Comparison of ENCODE assay signal across 27 cellular contexts in the genomic region with DNA sequence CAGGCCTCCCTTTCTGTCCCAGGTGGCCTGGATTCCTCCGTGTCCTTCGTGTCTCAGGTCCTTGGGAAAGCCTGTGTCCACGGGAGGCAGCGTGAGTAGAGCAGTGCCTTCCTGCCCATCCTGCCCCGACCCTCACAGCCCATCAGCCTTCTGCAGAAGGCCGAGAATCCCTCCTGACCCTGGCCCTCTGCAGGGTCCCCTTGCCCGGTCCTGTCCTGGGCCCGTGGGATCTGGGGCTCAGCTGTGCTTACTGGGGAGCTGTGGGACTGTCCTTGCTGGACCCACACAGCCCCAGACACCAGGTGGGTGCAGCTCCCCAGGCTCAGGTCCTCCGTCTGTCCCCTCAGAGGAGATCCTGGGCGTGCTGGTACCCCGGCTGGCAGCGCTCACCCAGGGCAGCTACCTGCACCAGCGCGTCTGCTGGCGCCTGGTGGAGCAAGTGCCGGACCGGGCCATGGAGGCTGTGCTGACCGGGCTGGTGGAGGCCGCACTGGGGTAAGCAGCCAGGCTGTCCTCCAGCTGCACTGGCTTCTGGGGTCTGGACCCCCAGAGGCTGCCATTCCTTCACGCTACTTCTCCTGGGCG. TPM values are rescaled to one million over a fixed set of nuclear protein-coding genes. Genes with fewer than 3 reads are reported as not detected.
A peak's percentile ranks its signal among the peaks of the same experiment; 100 is the strongest.
DNase-seq lines count a peak whose midpoint lies in the region; ATAC-seq and TF ChIP-seq lines count a peak whose summit lies in the region.
"Had no signal": no experiment of that assay in that cellular context is flagged by ENCODE, and none has a peak within 500 bp of the region (broad histone marks: within the 10 kb centered on the region; RNA-seq: fewer than 3 reads in every experiment).

No MANE protein-coding gene starts in this region.

- CTCF ChIA-PET in activated naive CD4-positive, alpha-beta T cell treated with anti-CD3 and anti-CD28 coated beads, Interleukin-2, amount 10 ng/mL, durations not matched to agents 7 days and 5 days (lab: Charles Lee), result no interaction called here

- H3K27ac Mint-ChIP-seq in activated naive CD4-positive, alpha-beta T cell treated with anti-CD3 and anti-CD28 coated beads, Interleukin-2, amount 10 ng/mL, durations not matched to agents 7 days and 5 days, result no peak overlapping the region
- H3K27ac Mint-ChIP-seq in type B pancreatic cell (no peak overlapping the region), endothelial cell (ENCODE audit: unreplicated experiment) (no peak overlapping the region)
- H3K27ac Mint-ChIP-seq: CD8-positive, alpha-beta memory T cell; GM23338 had no signal

- no peaks in the 10 kb centered on the region for H3K27me3 ChIP-seq in RWPE2 (ENCODE audit: insufficient read depth, poor library complexity, severe bottlenecking)
- no peaks in the 10 kb centered on the region for H3K27me3 ChIP-seq in lower lobe of right lung (ENCODE audit: low read depth)
- H3K27me3 ChIP-seq: Peyer's patch, SJSA1 had no signal

- ATAC-seq in RWPE2 (ENCODE audit: low read depth) (no peak), lower lobe of right lung (no peak)
- ATAC-seq: GM23338 had no signal

- H3K4me3 Mint-ChIP-seq in activated naive CD4-positive, alpha-beta T cell treated with anti-CD3 and anti-CD28 coated beads, Interleukin-2, amount 10 ng/mL, durations not matched to agents 7 days and 5 days, result no peak overlapping the region
- H3K4me3 Mint-ChIP-seq in type B pancreatic cell, result peak overlapping the region; percentile 36
- no peak overlapping the region for H3K4me3 Mint-ChIP-seq in endothelial cell (ENCODE audit: unreplicated experiment)
- H3K4me3 Mint-ChIP-seq: GM23338 had no signal

- peaks cover 5% of the 10 kb centered on the region for H3K4me1 ChIP-seq in RWPE2 (ENCODE audit: insufficient read depth, poor library complexity, severe bottlenecking)
- H3K4me1 ChIP-seq in lower lobe of right lung, result peaks cover 21% of the 10 kb centered on the region

- TF ChIP-seq CTCF in RWPE2 (IDR thresholded peaks at IDR 0.05; ENCODE audit: poor library complexity, severe bottlenecking) (no peak), lower lobe of right lung (IDR thresholded peaks at IDR 0.05) (no peak), type B pancreatic cell (conservative IDR thresholded peaks at IDR 0.05) (no peak), endothelial cell (IDR thresholded peaks at IDR 0.05; ENCODE audit: unreplicated experiment) (no peak)

- peaks cover 19% of the 10 kb centered on the region for H3K4me1 Mint-ChIP-seq in activated naive CD4-positive, alpha-beta T cell treated with anti-CD3 and anti-CD28 coated beads, Interleukin-2, amount 10 ng/mL, durations not matched to agents 7 days and 5 days
- H3K4me1 Mint-ChIP-seq in type B pancreatic cell (ENCODE audit: unreplicated experiment) (peaks cover 8% of the 10 kb centered on the region), endothelial cell (ENCODE audit: unreplicated experiment) (peaks cover 8% of the 10 kb centered on the region)

- intact Hi-C loops in lower lobe of right lung (cut with DNase I), result no loop called here

- H3K9me3 ChIP-seq in RWPE2 (ENCODE audit: severe bottlenecking) (no peaks in the 10 kb centered on the region), lower lobe of right lung (no peaks in the 10 kb centered on the region)
- H3K9me3 ChIP-seq: Peyer's patch had no signal

- H3K27ac ChIP-seq in RWPE2 (ENCODE audit: poor library complexity, severe bottlenecking), result no peak overlapping the region
- H3K27ac ChIP-seq in lower lobe of right lung, result no peak overlapping the region
- H3K27ac ChIP-seq: HL-60, Peyer's patch, SJSA1 had no signal

- peak; percentile 10 for DNase-seq in activated naive CD4-positive, alpha-beta T cell treated with anti-CD3 and anti-CD28 coated beads, Interleukin-2, amount 50 U/mL, for 16 hours
- DNase-seq in activated naive CD4-positive, alpha-beta T cell treated with anti-CD3 and anti-CD28 coated beads, Interleukin-2, amount 10 ng/mL, durations not matched to agents 7 days and 5 days, result no peak
- DNase-seq in RWPE2 (ENCODE audit: low spot score) (peak; percentile 66), lower lobe of right lung (peak; percentile 36), type B pancreatic cell (ENCODE audit: extremely low spot score, unreplicated experiment) (peak; percentile 68), endothelial cell (ENCODE audit: low spot score) (no peak), NCI-H510A (lab: John Stamatoyannopoulos, UW) (no peak)
- DNase-seq: 8988T; C1 segment of cervical spinal cord; Calu3; CD8-positive, alpha-beta memory T cell; DMS153; HCEC 1CT; KG1; NCI-H1105; NCI-H2029 treated with DMSO at 0.1 percent for 48 hours; NCI-H2171; NCI-H345; NCI-H524 treated with DMSO at 0.1 percent for 48 hours; NCI-H82 had no signal

- H3K9me3 Mint-ChIP-seq in activated naive CD4-positive, alpha-beta T cell treated with anti-CD3 and anti-CD28 coated beads, Interleukin-2, amount 10 ng/mL, durations not matched to agents 7 days and 5 days, result no peaks in the 10 kb centered on the region
- H3K9me3 Mint-ChIP-seq in type B pancreatic cell, result no peaks in the 10 kb centered on the region
- H3K9me3 Mint-ChIP-seq in endothelial cell (ENCODE audit: unreplicated experiment), result no peaks in the 10 kb centered on the region
- H3K9me3 Mint-ChIP-seq: CD8-positive, alpha-beta memory T cell; GM23338 had no signal

- H3K36me3 ChIP-seq in RWPE2 (ENCODE audit: low read depth) (peaks cover 50% of the 10 kb centered on the region), lower lobe of right lung (peaks cover 71% of the 10 kb centered on the region)

- H3K36me3 Mint-ChIP-seq in activated naive CD4-positive, alpha-beta T cell treated with anti-CD3 and anti-CD28 coated beads, Interleukin-2, amount 10 ng/mL, durations not matched to agents 7 days and 5 days, result peaks cover 13% of the 10 kb centered on the region
- no peaks in the 10 kb centered on the region for H3K36me3 Mint-ChIP-seq in type B pancreatic cell
- peaks cover 7% of the 10 kb centered on the region for H3K36me3 Mint-ChIP-seq in endothelial cell (ENCODE audit: low read depth, unreplicated experiment)

- H3K4me3 ChIP-seq in RWPE2 (ENCODE audit: severe bottlenecking), result no peak overlapping the region
- no peak overlapping the region for H3K4me3 ChIP-seq in lower lobe of right lung
- H3K4me3 ChIP-seq: GM23338, Peyer's patch, SJSA1 had no signal

- H3K27me3 Mint-ChIP-seq in activated naive CD4-positive, alpha-beta T cell treated with anti-CD3 and anti-CD28 coated beads, Interleukin-2, amount 10 ng/mL, durations not matched to agents 7 days and 5 days, result no peaks in the 10 kb centered on the region
- H3K27me3 Mint-ChIP-seq in type B pancreatic cell (no peaks in the 10 kb centered on the region), endothelial cell (ENCODE audit: unreplicated experiment) (peaks cover 8% of the 10 kb centered on the region)
- H3K27me3 Mint-ChIP-seq: CD8-positive, alpha-beta memory T cell had no signal

RNA-seq across cellular contexts. Expression of gene TELO2, which starts 3.9 kb away (rescaled TPM):
- 27.5 TPM for total RNA-seq in lower lobe of right lung
- 39.3 and 65.4 TPM in 2 replicates for total RNA-seq in type B pancreatic cell (ENCODE audit: low replicate concordance)
- 64.5 TPM for total RNA-seq in endothelial cell (ENCODE audit: unreplicated experiment)

RNA-seq across cellular contexts. Expression of gene PTX4, which starts 8.4 kb away (rescaled TPM):
- not detected for total RNA-seq in lower lobe of right lung
- total RNA-seq in type B pancreatic cell (ENCODE audit: low replicate concordance), result not detected in 2 replicates
- 0.21 TPM for total RNA-seq in endothelial cell (ENCODE audit: unreplicated experiment)
- total RNA-seq: Calu3; CD8-positive, alpha-beta memory T cell; Daoy; GM23338; OCI-LY7; Peyer's patch; SJSA1 had no signal

RNA-seq across cellular contexts. Expression of gene CLCN7, which starts 22.3 kb away (rescaled TPM):
- 146 TPM for total RNA-seq in lower lobe of right lung
- 91.9 and 98.1 TPM in 2 replicates for total RNA-seq in type B pancreatic cell (ENCODE audit: low replicate concordance)
- 99.1 TPM for total RNA-seq in endothelial cell (ENCODE audit: unreplicated experiment)

RNA-seq across cellular contexts. Expression of gene TMEM204, which starts 36.4 kb away (rescaled TPM):
- 63.1 TPM for total RNA-seq in lower lobe of right lung
- 1.0 TPM in 1 of 2 replicates, not detected in the other for total RNA-seq in type B pancreatic cell (ENCODE audit: low replicate concordance)
- 66.3 TPM for total RNA-seq in endothelial cell (ENCODE audit: unreplicated experiment)
- total RNA-seq: Calu3, Daoy, OCI-LY7 had no signal

RNA-seq across cellular contexts. Expression of gene CCDC154, which starts 52.8 kb away (rescaled TPM):
- total RNA-seq in lower lobe of right lung (3.1 TPM), type B pancreatic cell (ENCODE audit: low replicate concordance) (2.2 and 5.0 TPM in 2 replicates), endothelial cell (ENCODE audit: unreplicated experiment) (2.4 TPM)
- total RNA-seq: Daoy, GM23338, HT-29, SJSA1 had no signal

Comparison
In these comparisons a context has a peak if more than half of its experiments do, and no peak if none do; other contexts are left out.
1. DNase-seq: peak in activated naive CD4-positive, alpha-beta T cell treated with anti-CD3 and anti-CD28 coated beads, Interleukin-2, amount 50 U/mL, for 16 hours (single experiment), RWPE2 (single experiment), lower lobe of right lung (single experiment) and type B pancreatic cell (single experiment); none in activated naive CD4-positive, alpha-beta T cell treated with anti-CD3 and anti-CD28 coated beads, Interleukin-2, amount 10 ng/mL, durations not matched to agents 7 days and 5 days (single experiment), endothelial cell (single experiment) and NCI-H510A (single experiment).